In the genomic region with DNA sequence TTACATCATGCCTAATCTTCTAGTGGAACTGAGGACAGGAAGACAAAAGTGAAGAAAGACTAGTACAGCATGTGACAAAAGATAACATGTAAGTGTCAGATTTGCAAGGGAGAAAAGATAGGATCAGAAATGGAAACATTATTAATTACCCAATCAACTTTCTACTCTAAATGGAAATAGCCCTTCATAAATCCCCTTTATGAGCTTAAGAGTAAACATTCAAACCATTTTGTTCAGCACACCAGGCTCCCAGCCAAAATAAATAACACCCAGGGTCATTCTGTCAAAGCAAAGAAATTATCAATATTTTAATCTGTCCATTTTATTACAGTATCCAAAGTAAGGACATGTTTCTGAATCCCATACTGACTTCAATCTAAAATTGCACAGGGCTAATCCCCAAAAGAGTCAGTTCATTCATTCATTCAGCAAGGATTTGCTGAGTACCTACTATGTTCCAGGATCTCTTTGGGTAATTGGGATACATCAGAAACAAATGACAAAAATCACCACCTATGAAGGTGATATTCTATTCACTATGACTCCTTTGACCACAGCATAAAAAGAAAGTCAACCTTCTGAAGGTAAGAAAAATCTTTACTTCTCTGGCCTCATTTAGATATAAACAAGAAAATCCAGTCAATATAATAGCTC, we compare ENCODE assay signal across 1 cellular context.
A peak's percentile ranks its signal among the peaks of the same experiment; 100 is the strongest.
TF ChIP-seq lines count a peak whose summit lies in the region.

No MANE protein-coding gene starts in this region.

TF ChIP-seq in HEK293, 187 proteins besides CTCF, POLR2A, EP300 and RAD21 (continued from another document):
- TF ChIP-seq ZNF350 (tag by site-specific recombination; IDR thresholded peaks at IDR 0.05) (no peak), ZNF843 (tag by site-specific recombination; IDR thresholded peaks at IDR 0.05) (peak; percentile 91), SP7 (tag by site-specific recombination; IDR thresholded peaks at IDR 0.05) (peak; percentile 24; the same call in 1 of the 2 replicates), ZNF146 (tag by site-specific recombination; IDR thresholded peaks at IDR 0.05) (no peak), OSR2 (tag by site-specific recombination; IDR thresholded peaks at IDR 0.05) (peak; percentile 80; the same call in 1 of the 2 replicates), ZNF423 (tag by site-specific recombination; IDR thresholded peaks at IDR 0.05) (no peak), ZBTB20 (tag by site-specific recombination; IDR thresholded peaks at IDR 0.05) (no peak), ZNF664 (tag by site-specific recombination; IDR thresholded peaks at IDR 0.05) (peak; percentile 87), HOXD13 (CRISPR knock-in tag; IDR thresholded peaks at IDR 0.05; ENCODE audit: borderline replicate concordance) (no peak), ZNF302 (tag by site-specific recombination; IDR thresholded peaks at IDR 0.05; ENCODE audit: low read depth) (no peak), ZXDB (tag by site-specific recombination; IDR thresholded peaks at IDR 0.05) (peak; percentile 74), GLI4 (tag by site-specific recombination; IDR thresholded peaks at IDR 0.05) (no peak), IKZF3 (tag by site-specific recombination; IDR thresholded peaks at IDR 0.05) (peak; percentile 80), RBAK (tag by site-specific recombination; IDR thresholded peaks at IDR 0.05) (no peak), ZNF366 (tag by site-specific recombination; conservative IDR thresholded peaks at IDR 0.05) (peak; percentile 59), ZNF623 (tag by site-specific recombination; IDR thresholded peaks at IDR 0.05) (no peak), ZNF404 (tag by site-specific recombination; IDR thresholded peaks at IDR 0.05) (no peak), GLI2 (tag by site-specific recombination; IDR thresholded peaks at IDR 0.05; ENCODE audit: borderline replicate concordance, low read depth) (peak; percentile 41; the same call in 1 of the 2 replicates), ZBTB21 (tag by site-specific recombination; IDR thresholded peaks at IDR 0.05) (no peak), ZNF670 (tag by site-specific recombination; IDR thresholded peaks at IDR 0.05; ENCODE audit: low read depth) (no peak), ZSCAN30 (tag by site-specific recombination; IDR thresholded peaks at IDR 0.05) (0 out of 2 replicates have a peak, but pooled peaks have one; percentile 47), ZNF792 (tag by site-specific recombination; IDR thresholded peaks at IDR 0.05) (no peak), ZNF621 (tag by site-specific recombination; IDR thresholded peaks at IDR 0.05) (no peak), ZNF10 (tag by site-specific recombination; IDR thresholded peaks at IDR 0.05) (0 out of 2 replicates have a peak, but pooled peaks have one; percentile 32), ZNF629 (tag by site-specific recombination; IDR thresholded peaks at IDR 0.05) (peak; percentile 37; the same call in 1 of the 2 replicates), ZNF530 (tag by site-specific recombination; IDR thresholded peaks at IDR 0.05; ENCODE audit: low read depth) (no peak), ZNF174 (tag by site-specific recombination; IDR thresholded peaks at IDR 0.05) (no peak)
- TF ChIP-seq, protein P1, sequence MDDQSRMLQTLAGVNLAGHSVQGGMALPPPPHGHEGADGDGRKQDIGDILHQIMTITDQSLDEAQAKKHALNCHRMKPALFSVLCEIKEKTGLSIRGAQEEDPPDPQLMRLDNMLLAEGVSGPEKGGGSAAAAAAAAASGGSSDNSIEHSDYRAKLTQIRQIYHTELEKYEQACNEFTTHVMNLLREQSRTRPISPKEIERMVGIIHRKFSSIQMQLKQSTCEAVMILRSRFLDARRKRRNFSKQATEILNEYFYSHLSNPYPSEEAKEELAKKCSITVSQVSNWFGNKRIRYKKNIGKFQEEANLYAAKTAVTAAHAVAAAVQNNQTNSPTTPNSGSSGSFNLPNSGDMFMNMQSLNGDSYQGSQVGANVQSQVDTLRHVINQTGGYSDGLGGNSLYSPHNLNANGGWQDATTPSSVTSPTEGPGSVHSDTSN (CRISPR knock-in tag; IDR thresholded peaks at IDR 0.05): no peak
- TF ChIP-seq, protein P2, sequence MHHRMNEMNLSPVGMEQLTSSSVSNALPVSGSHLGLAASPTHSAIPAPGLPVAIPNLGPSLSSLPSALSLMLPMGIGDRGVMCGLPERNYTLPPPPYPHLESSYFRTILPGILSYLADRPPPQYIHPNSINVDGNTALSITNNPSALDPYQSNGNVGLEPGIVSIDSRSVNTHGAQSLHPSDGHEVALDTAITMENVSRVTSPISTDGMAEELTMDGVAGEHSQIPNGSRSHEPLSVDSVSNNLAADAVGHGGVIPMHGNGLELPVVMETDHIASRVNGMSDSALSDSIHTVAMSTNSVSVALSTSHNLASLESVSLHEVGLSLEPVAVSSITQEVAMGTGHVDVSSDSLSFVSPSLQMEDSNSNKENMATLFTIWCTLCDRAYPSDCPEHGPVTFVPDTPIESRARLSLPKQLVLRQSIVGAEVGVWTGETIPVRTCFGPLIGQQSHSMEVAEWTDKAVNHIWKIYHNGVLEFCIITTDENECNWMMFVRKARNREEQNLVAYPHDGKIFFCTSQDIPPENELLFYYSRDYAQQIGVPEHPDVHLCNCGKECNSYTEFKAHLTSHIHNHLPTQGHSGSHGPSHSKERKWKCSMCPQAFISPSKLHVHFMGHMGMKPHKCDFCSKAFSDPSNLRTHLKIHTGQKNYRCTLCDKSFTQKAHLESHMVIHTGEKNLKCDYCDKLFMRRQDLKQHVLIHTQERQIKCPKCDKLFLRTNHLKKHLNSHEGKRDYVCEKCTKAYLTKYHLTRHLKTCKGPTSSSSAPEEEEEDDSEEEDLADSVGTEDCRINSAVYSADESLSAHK (tag by site-specific recombination; IDR thresholded peaks at IDR 0.05): peak; percentile 69
- TF ChIP-seq, protein P3, sequence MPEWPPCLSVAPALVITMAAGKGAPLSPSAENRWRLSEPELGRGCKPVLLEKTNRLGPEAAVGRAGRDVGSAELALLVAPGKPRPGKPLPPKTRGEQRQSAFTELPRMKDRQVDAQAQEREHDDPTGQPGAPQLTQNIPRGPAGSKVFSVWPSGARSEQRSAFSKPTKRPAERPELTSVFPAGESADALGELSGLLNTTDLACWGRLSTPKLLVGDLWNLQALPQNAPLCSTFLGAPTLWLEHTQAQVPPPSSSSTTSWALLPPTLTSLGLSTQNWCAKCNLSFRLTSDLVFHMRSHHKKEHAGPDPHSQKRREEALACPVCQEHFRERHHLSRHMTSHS (tag by site-specific recombination; IDR thresholded peaks at IDR 0.05): no peak
- TF ChIP-seq, protein P4, sequence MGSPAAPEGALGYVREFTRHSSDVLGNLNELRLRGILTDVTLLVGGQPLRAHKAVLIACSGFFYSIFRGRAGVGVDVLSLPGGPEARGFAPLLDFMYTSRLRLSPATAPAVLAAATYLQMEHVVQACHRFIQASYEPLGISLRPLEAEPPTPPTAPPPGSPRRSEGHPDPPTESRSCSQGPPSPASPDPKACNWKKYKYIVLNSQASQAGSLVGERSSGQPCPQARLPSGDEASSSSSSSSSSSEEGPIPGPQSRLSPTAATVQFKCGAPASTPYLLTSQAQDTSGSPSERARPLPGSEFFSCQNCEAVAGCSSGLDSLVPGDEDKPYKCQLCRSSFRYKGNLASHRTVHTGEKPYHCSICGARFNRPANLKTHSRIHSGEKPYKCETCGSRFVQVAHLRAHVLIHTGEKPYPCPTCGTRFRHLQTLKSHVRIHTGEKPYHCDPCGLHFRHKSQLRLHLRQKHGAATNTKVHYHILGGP (tag by site-specific recombination; IDR thresholded peaks at IDR 0.05): peak; percentile 58
- TF ChIP-seq, protein P5, sequence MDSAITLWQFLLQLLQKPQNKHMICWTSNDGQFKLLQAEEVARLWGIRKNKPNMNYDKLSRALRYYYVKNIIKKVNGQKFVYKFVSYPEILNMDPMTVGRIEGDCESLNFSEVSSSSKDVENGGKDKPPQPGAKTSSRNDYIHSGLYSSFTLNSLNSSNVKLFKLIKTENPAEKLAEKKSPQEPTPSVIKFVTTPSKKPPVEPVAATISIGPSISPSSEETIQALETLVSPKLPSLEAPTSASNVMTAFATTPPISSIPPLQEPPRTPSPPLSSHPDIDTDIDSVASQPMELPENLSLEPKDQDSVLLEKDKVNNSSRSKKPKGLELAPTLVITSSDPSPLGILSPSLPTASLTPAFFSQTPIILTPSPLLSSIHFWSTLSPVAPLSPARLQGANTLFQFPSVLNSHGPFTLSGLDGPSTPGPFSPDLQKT (IDR thresholded peaks at IDR 0.05; ENCODE audit: borderline replicate concordance, low read depth, low read length): no peak
- TF ChIP-seq, protein P6, sequence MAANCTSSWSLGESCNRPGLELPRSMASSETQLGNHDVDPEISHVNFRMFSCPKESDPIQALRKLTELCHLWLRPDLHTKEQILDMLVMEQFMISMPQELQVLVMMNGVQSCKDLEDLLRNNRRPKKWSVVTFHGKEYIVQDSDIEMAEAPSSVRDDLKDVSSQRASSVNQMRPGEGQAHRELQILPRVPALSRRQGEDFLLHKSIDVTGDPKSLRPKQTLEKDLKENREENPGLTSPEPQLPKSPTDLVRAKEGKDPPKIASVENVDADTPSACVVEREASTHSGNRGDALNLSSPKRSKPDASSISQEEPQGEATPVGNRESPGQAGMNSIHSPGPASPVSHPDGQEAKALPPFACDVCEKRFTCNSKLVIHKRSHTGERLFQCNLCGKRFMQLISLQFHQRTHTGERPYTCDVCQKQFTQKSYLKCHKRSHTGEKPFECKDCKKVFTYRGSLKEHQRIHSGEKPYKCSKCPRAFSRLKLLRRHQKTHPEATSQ (tag by site-specific recombination; IDR thresholded peaks at IDR 0.05): no peak
